Comparison of ENCODE assay signal across 1 cellular context in the genomic region with DNA sequence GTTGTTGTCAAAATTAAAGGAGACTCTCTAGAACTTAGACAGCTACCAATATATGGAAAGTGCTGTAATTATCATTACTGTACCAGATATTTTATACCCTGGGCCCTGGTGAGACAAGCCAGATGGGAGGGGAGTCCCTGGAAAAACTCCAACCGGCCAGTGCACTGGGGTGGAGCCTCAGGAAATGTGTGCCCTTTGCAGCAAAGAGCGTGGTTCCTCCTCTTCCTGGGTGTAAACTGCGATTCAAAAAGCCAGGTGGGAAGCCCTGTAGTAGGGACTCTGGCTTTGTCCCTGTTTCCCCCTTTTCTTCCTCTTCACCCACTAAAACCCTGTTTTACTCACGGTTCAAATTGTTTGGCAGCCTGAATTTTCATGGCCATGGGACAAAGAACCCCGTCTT.
TF ChIP-seq lines count a peak whose summit lies in the region.

No MANE protein-coding gene starts in this region.

TF ChIP-seq in HepG2, 621 proteins besides CTCF, POLR2A, EP300 and RAD21 (continued from another document):
- TF ChIP-seq, protein P1, sequence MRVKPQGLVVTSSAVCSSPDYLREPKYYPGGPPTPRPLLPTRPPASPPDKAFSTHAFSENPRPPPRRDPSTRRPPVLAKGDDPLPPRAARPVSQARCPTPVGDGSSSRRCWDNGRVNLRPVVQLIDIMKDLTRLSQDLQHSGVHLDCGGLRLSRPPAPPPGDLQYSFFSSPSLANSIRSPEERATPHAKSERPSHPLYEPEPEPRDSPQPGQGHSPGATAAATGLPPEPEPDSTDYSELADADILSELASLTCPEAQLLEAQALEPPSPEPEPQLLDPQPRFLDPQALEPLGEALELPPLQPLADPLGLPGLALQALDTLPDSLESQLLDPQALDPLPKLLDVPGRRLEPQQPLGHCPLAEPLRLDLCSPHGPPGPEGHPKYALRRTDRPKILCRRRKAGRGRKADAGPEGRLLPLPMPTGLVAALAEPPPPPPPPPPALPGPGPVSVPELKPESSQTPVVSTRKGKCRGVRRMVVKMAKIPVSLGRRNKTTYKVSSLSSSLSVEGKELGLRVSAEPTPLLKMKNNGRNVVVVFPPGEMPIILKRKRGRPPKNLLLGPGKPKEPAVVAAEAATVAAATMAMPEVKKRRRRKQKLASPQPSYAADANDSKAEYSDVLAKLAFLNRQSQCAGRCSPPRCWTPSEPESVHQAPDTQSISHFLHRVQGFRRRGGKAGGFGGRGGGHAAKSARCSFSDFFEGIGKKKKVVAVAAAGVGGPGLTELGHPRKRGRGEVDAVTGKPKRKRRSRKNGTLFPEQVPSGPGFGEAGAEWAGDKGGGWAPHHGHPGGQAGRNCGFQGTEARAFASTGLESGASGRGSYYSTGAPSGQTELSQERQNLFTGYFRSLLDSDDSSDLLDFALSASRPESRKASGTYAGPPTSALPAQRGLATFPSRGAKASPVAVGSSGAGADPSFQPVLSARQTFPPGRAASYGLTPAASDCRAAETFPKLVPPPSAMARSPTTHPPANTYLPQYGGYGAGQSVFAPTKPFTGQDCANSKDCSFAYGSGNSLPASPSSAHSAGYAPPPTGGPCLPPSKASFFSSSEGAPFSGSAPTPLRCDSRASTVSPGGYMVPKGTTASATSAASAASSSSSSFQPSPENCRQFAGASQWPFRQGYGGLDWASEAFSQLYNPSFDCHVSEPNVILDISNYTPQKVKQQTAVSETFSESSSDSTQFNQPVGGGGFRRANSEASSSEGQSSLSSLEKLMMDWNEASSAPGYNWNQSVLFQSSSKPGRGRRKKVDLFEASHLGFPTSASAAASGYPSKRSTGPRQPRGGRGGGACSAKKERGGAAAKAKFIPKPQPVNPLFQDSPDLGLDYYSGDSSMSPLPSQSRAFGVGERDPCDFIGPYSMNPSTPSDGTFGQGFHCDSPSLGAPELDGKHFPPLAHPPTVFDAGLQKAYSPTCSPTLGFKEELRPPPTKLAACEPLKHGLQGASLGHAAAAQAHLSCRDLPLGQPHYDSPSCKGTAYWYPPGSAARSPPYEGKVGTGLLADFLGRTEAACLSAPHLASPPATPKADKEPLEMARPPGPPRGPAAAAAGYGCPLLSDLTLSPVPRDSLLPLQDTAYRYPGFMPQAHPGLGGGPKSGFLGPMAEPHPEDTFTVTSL (CRISPR knock-in tag; IDR thresholded peaks at IDR 0.05; ENCODE audit: borderline replicate concordance) = no peak
